ENCODE assay signal across 8 cellular contexts in genomic region chr7:67625257-67625713, GRCh38.
A peak's percentile ranks its signal among the peaks of the same experiment; 100 is the strongest.
DNase-seq lines count a peak whose midpoint lies in the region; ATAC-seq, FAIRE-seq and TF ChIP-seq lines count a peak whose summit lies in the region.
"Had no signal": no experiment of that assay in that cellular context is flagged by ENCODE, and none has a peak within 500 bp of the region (broad histone marks: within the 10 kb centered on the region; RNA-seq: fewer than 3 reads in every experiment).

No MANE protein-coding gene starts in this region.

- ATAC-seq in GM19397 (IDR thresholded peaks at IDR 0.05; ENCODE audit: unreplicated experiment): no peak
- ATAC-seq: activated naive CD4-positive, alpha-beta T cell treated with anti-CD3 and anti-CD28 coated beads, Interleukin-2, amount 50 U/mL, for 72 hours had no signal

- intact Hi-C loops in MCF 10A (cut with micrococcal nuclease): no loop called here

- peak overlapping the region; percentile 75 for H3K9ac ChIP-seq in NT2/D1 (ENCODE audit: insufficient read length, low read depth)

- BruUV-seq in MCF 10A (replicated peaks; lab: Mats Ljungman, UMichigan): no TSS peak

- H3K4me1 ChIP-seq in NT2/D1 (ENCODE audit: insufficient read depth, insufficient read length) (peaks cover 3% of the 10 kb centered on the region), small intestine (ENCODE audit: control insufficient read depth in 2 of 2, insufficient read depth in 1 of 2, low read depth in 1 of 2, low read length in 1 of 2) (no peaks in the 10 kb centered on the region)

- WGBS in small intestine, 3 donors: 7 to 12% (median 9%) methylated on average over 15 of the region's 15 CpGs

- TF ChIP-seq RAD21 in Ishikawa (IDR thresholded peaks at IDR 0.05; ENCODE audit: low read depth): peak; percentile 67

- peaks cover 27% of the 10 kb centered on the region for H3K9me3 Mint-ChIP-seq in MCF 10A (ENCODE audit: unreplicated experiment)

- TF ChIP-seq CTCF in GM06990 (IDR thresholded peaks at IDR 0.05; ENCODE audit: insufficient read depth, low read length, poor library complexity, severe bottlenecking) (peak; percentile 83), MCF 10A (IDR thresholded peaks at IDR 0.05; ENCODE audit: unreplicated experiment) (peak; percentile 22)

- no peak overlapping the region for H3K27ac ChIP-seq in small intestine (ENCODE audit: low read depth in 1 of 2, low read length in 1 of 2)

- H3K36me3 ChIP-seq in GM06990 (ENCODE audit: control insufficient read depth, insufficient read depth, low read length) (no peaks in the 10 kb centered on the region), NT2/D1 (ENCODE audit: insufficient read depth, insufficient read length, low read length) (no peaks in the 10 kb centered on the region), small intestine (ENCODE audit: control insufficient read depth in 2 of 2, insufficient read depth in 2 of 2, low read length in 2 of 2) (no peaks in the 10 kb centered on the region)

- H3K4me1 Mint-ChIP-seq in MCF 10A (ENCODE audit: insufficient read depth, unreplicated experiment): no peaks in the 10 kb centered on the region

- DNase-seq in GM06990 (ENCODE audit: extremely low read depth, insufficient read length): peak; percentile 17
- DNase-seq in NT2/D1 (ENCODE audit: low read depth, low spot score): peak; percentile 94
- DNase-seq in MCF 10A (ENCODE audit: unreplicated experiment): no peak
- peak; percentile 87 for DNase-seq in iPS-NIHi11 (ENCODE audit: low spot score)
- peak; percentile 7 for DNase-seq in small intestine

- H3K27me3 ChIP-seq in GM06990 (replicated peaks; ENCODE audit: control insufficient read depth, insufficient read depth, low read length): no peaks in the 10 kb centered on the region; the same call in 1 of the 2 replicates
- H3K27me3 ChIP-seq in NT2/D1 (ENCODE audit: insufficient read depth, insufficient read length): no peaks in the 10 kb centered on the region
- H3K27me3 ChIP-seq in small intestine (ENCODE audit: control insufficient read depth in 2 of 2, insufficient read depth in 2 of 2, low read length in 2 of 2): peaks cover 0 to 3% of the 10 kb centered on the region in 2 donors

- no peak overlapping the region for H3K4me3 Mint-ChIP-seq in MCF 10A (ENCODE audit: unreplicated experiment)

- POLR2A ChIA-PET in MCF 10A (lab: Yijun Ruan, JAX): no interaction called here

- H3K36me3 Mint-ChIP-seq in MCF 10A (ENCODE audit: insufficient read depth, unreplicated experiment): no peaks in the 10 kb centered on the region
- H3K36me3 Mint-ChIP-seq: activated naive CD4-positive, alpha-beta T cell treated with anti-CD3 and anti-CD28 coated beads, Interleukin-2, amount 50 U/mL, for 72 hours had no signal

- CTCF ChIA-PET in MCF 10A (lab: Yijun Ruan, JAX): interaction anchor here (0.6 to 1.6 kb wide), 9 partner anchors 11 to 763 kb away, joined by 3 to 6 read pairs (median 3); no protein-coding TSS in a partner anchor

- H3K27me3 Mint-ChIP-seq in MCF 10A (ENCODE audit: insufficient read depth, unreplicated experiment): no peaks in the 10 kb centered on the region

- TF ChIP-seq EP300 in Ishikawa (IDR thresholded peaks at IDR 0.05; ENCODE audit: borderline replicate concordance): no peak

- FAIRE-seq in small intestine (lab: Jason Lieb, UNC): no peak

- no peaks in the 10 kb centered on the region for H3K9me3 ChIP-seq in NT2/D1 (ENCODE audit: insufficient read depth, low read length)
- H3K9me3 ChIP-seq in small intestine (ENCODE audit: control insufficient read depth, low read depth): no peaks in the 10 kb centered on the region

- no peak overlapping the region for H3K4me3 ChIP-seq in GM06990 (replicated peaks; ENCODE audit: low read depth, low read length)
- peak overlapping the region; percentile 33 for H3K4me3 ChIP-seq in NT2/D1 (ENCODE audit: insufficient read length, low read depth)
- no peak overlapping the region for H3K4me3 ChIP-seq in small intestine (ENCODE audit: low read depth in 1 of 2, low read length in 2 of 2)

- no peak overlapping the region for H3K27ac Mint-ChIP-seq in MCF 10A (ENCODE audit: low read depth, unreplicated experiment)
- H3K27ac Mint-ChIP-seq: activated naive CD4-positive, alpha-beta T cell treated with anti-CD3 and anti-CD28 coated beads, Interleukin-2, amount 50 U/mL, for 72 hours had no signal

TF ChIP-seq in Ishikawa, 13 proteins besides CTCF, POLR2A, EP300 and RAD21:
- TF ChIP-seq YY1 (IDR thresholded peaks at IDR 0.05; ENCODE audit: low read depth) (no peak), REST (IDR thresholded peaks at IDR 0.05; ENCODE audit: low read depth) (no peak), TEAD4 (IDR thresholded peaks at IDR 0.05) (no peak), TAF1 (IDR thresholded peaks at IDR 0.05; ENCODE audit: low read depth) (no peak), NFIC (IDR thresholded peaks at IDR 0.05) (no peak), CEBPB (IDR thresholded peaks at IDR 0.05) (no peak), FOXM1 (IDR thresholded peaks at IDR 0.05; ENCODE audit: borderline replicate concordance, low read depth) (no peak)
- TF ChIP-seq, protein P1, sequence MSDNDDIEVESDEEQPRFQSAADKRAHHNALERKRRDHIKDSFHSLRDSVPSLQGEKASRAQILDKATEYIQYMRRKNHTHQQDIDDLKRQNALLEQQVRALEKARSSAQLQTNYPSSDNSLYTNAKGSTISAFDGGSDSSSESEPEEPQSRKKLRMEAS (IDR thresholded peaks at IDR 0.05): no peak
